In genomic region chr1:160261526-160261877, GRCh38 we compare ENCODE assay signal across 8 cellular contexts. TPM values are rescaled to one million over a fixed set of nuclear protein-coding genes. Genes with fewer than 3 reads are reported as not detected.
DNase-seq lines count a peak whose midpoint lies in the region; FAIRE-seq and TF ChIP-seq lines count a peak whose summit lies in the region.

No MANE protein-coding gene starts in this region.

- H3K36me3 ChIP-seq in cardiac muscle cell = no peaks in the 10 kb centered on the region
- no peaks in the 10 kb centered on the region for H3K36me3 ChIP-seq in vagina

- FAIRE-seq in GM18507 (lab: Jason Lieb, UNC) = peak; percentile 80

- H3K4me3 ChIP-seq in cardiac muscle cell (peak overlapping the region; percentile 81), vagina (peak overlapping the region; percentile 61 to 67)

- no peak for TF ChIP-seq POLR2A in vagina (IDR thresholded peaks at IDR 0.05)

- H3K9me3 ChIP-seq in cardiac muscle cell (ENCODE audit: low read depth) (no peaks in the 10 kb centered on the region), vagina (no peaks in the 10 kb centered on the region)

- TF ChIP-seq CTCF in 22Rv1 (IDR thresholded peaks at IDR 0.05) (no peak), cardiac muscle cell (IDR thresholded peaks at IDR 0.05; ENCODE audit: low read depth, low read length) (no peak), vagina (IDR thresholded peaks at IDR 0.05) (no peak)

- DNase-seq in GM18507 (ENCODE audit: extremely low spot score, insufficient read length, low read depth) = no peak
- peak; percentile 79 for DNase-seq in HPDE6-E6E7 (ENCODE audit: extremely low spot score)
- DNase-seq in RPMI7951 (ENCODE audit: low read depth) = peak; percentile 80
- DNase-seq in activated naive CD4-positive, alpha-beta T cell treated with anti-CD3 and anti-CD28 coated beads, Interleukin-2, amount 50 U/mL, for 16 hours = peak; percentile 75
- peak; percentile 48 to 75 for DNase-seq in cardiac muscle cell (ENCODE audit: low read depth in 1 of 2, low spot score in 1 of 2)
- DNase-seq in pulmonary artery endothelial cell (ENCODE audit: low read depth, low spot score) = peak; percentile 45
- DNase-seq in vagina (ENCODE audit: extremely low spot score in 2 of 2) = no peak

- intact Hi-C loops in vagina (cut with DNase I) = no loop called here

- H3K4me1 ChIP-seq in cardiac muscle cell (ENCODE audit: low read depth) (peaks cover 26% of the 10 kb centered on the region), vagina (peaks cover 42% of the 10 kb centered on the region)

- peak overlapping the region; percentile 87 for H3K27ac ChIP-seq in 22Rv1
- H3K27ac ChIP-seq in cardiac muscle cell = peak overlapping the region; percentile 98
- H3K27ac ChIP-seq in vagina = peak overlapping the region; percentile 94

- no peaks in the 10 kb centered on the region for H3K27me3 ChIP-seq in cardiac muscle cell
- H3K27me3 ChIP-seq in vagina = no peaks in the 10 kb centered on the region

RNA-seq across cellular contexts. Expression of gene DCAF8, which starts 0.8 kb away (rescaled TPM):
- 28.4 and 31.4 TPM in 2 replicates for total RNA-seq in RPMI7951 (2014; rRNA removed; shearing (Covaris generic))
- total RNA-seq in cardiac muscle cell = 122 and 210 TPM in 2 replicates
- 151 and 176 TPM in 2 replicates for polyA plus RNA-seq in cardiac muscle cell
- 88.1 and 91.4 TPM in 2 replicates for total RNA-seq in pulmonary artery endothelial cell
- 145 TPM for total RNA-seq in vagina

RNA-seq across cellular contexts. Expression of gene PEX19, which starts 23.4 kb away (rescaled TPM):
- 29.2 and 35.6 TPM in 2 replicates for total RNA-seq in RPMI7951 (2014; rRNA removed; shearing (Covaris generic))
- total RNA-seq in cardiac muscle cell = 129 and 172 TPM in 2 replicates
- polyA plus RNA-seq in cardiac muscle cell = 82.5 and 125 TPM in 2 replicates
- total RNA-seq in pulmonary artery endothelial cell = 27.1 and 28.9 TPM in 2 replicates
- total RNA-seq in vagina = 47.9 TPM

RNA-seq across cellular contexts. Expression of gene PEA15, which starts 56.3 kb away (rescaled TPM):
- 107 and 111 TPM in 2 replicates for total RNA-seq in RPMI7951 (2014; rRNA removed; shearing (Covaris generic))
- total RNA-seq in cardiac muscle cell = 112 and 194 TPM in 2 replicates
- polyA plus RNA-seq in cardiac muscle cell = 64.5 and 93.2 TPM in 2 replicates
- 75.1 and 145 TPM in 2 replicates for total RNA-seq in pulmonary artery endothelial cell
- total RNA-seq in vagina = 89.1 TPM

Comparison
In these comparisons a context has a peak if more than half of its experiments do, and no peak if none do; other contexts are left out.
1. DNase-seq: peak in HPDE6-E6E7 (single experiment), RPMI7951 (single experiment), activated naive CD4-positive, alpha-beta T cell treated with anti-CD3 and anti-CD28 coated beads, Interleukin-2, amount 50 U/mL, for 16 hours (single experiment), cardiac muscle cell (2 of 2) and pulmonary artery endothelial cell (single experiment); none in GM18507 (single experiment) and vagina (0 of 2).
2. Peak in every context shown above with its lines, with median percentiles within 50 percentile points of each other: H3K27ac ChIP-seq.